In the genomic region with DNA sequence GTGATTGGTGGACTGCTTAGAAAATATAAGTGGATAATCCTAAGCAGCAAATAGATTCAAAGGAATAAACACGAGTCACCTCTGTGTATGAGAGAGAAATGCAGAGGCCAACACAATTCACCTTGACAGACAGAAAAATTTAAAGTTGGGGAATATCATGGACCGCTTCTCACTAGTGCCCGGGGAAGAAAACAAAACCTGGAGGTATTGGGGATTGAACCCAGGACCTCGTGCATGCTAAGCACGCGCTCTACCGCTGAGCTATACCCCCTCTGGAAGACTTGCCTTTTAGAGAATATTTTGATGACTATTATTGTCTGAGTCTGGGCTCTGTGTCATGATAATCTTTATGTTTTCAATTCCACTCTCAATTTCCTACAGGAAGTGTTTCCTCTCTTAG, we compare ENCODE assay signal across 8 cellular contexts.
DNase-seq lines count a peak whose midpoint lies in the region; ATAC-seq, FAIRE-seq and TF ChIP-seq lines count a peak whose summit lies in the region.

No MANE protein-coding gene starts in this region.

- dilution Hi-C loops in keratinocyte (cut with MboI; ENCODE audit: extremely low pct_ligation_motif_present, low sequenced_read_pairs), result no loop called here

- H3K79me2 ChIP-seq in keratinocyte (ENCODE audit: control insufficient read depth, insufficient read depth, low read length), result no peaks in the 10 kb centered on the region

- 1% methylated on average over 6 of the region's 7 CpGs for WGBS in HUES64

- no peaks in the 10 kb centered on the region for H3K4me1 Mint-ChIP-seq in T-helper 17 cell

- H3K9ac ChIP-seq in HUES64 (ENCODE audit: low read depth, low read length) (no peak overlapping the region), keratinocyte (ENCODE audit: control insufficient read depth, extremely low read depth, insufficient read depth, low read length) (no peak overlapping the region)

- intact Hi-C loops in head of caudate nucleus (cut with DNase I), result no loop called here

- no peak for TF ChIP-seq CTCF in keratinocyte (optimal IDR thresholded peaks at IDR 0.05 in 1 of 3, IDR thresholded peaks at IDR 0.05 in 1 of 3, conservative IDR thresholded peaks at IDR 0.05 in 1 of 3; ENCODE audit: extremely low read depth in 1 of 3, insufficient read depth in 2 of 3, low read length in 3 of 3)

- H3K36me3 Mint-ChIP-seq in T-helper 17 cell (ENCODE audit: low read depth), result peaks cover 2% of the 10 kb centered on the region

- peak; percentile 48 for DNase-seq in NCI-H82 (lab: John Stamatoyannopoulos, UW)
- DNase-seq in NCI-H82 treated with DMSO at 0.1 percent for 48 hours (lab: John Stamatoyannopoulos, UW; ENCODE audit: unreplicated experiment), result no peak
- DNase-seq in T-helper 17 cell, result no peak
- no peak for DNase-seq in keratinocyte (ENCODE audit: low read depth, low spot score)
- DNase-seq in head of caudate nucleus, result no peak
- DNase-seq in effector memory CD4-positive, alpha-beta T cell, result no peak
- DNase-seq in effector CD4-positive, alpha-beta T cell, result no peak

- H3K4me3 ChIP-seq in HUES64 (ENCODE audit: low read length), result peak overlapping the region; percentile 56
- peak overlapping the region in 2 of 3 experiments; percentile 24 to 32 for H3K4me3 ChIP-seq in keratinocyte (ENCODE audit: control insufficient read depth in 2 of 3, extremely low read depth in 1 of 3, insufficient read depth in 2 of 3, low read depth in 1 of 3, low read length in 3 of 3)
- H3K4me3 ChIP-seq in effector memory CD4-positive, alpha-beta T cell (ENCODE audit: insufficient read depth, low read depth, low read length, poor library complexity, severe bottlenecking), result no peak overlapping the region

- ATAC-seq in T-helper 17 cell, result no peak

- no peaks in the 10 kb centered on the region for H3K9me1 ChIP-seq in keratinocyte (ENCODE audit: control insufficient read depth, extremely low read depth, insufficient read depth, low read length)

- peaks cover 91% of the 10 kb centered on the region for H3K27me3 Mint-ChIP-seq in T-helper 17 cell

- peak overlapping the region; percentile 22 for H3K27ac Mint-ChIP-seq in T-helper 17 cell

- no peak overlapping the region for H3K4me3 Mint-ChIP-seq in T-helper 17 cell

- peaks cover 95% of the 10 kb centered on the region for H3K27me3 ChIP-seq in HUES64 (ENCODE audit: insufficient read depth, low read length)
- H3K27me3 ChIP-seq in keratinocyte (ENCODE audit: control insufficient read depth, extremely low read depth, insufficient read depth, low read length), result peaks cover 59% of the 10 kb centered on the region
- H3K27me3 ChIP-seq in effector memory CD4-positive, alpha-beta T cell (replicated peaks; ENCODE audit: control insufficient read depth, insufficient read depth, low read length, poor library complexity, severe bottlenecking), result peaks cover 65% of the 10 kb centered on the region

- H3K9me3 ChIP-seq in HUES64 (ENCODE audit: insufficient read depth, low read depth, low read length) (no peaks in the 10 kb centered on the region), T-helper 17 cell (ENCODE audit: control insufficient read depth, low read length, poor library complexity, severe bottlenecking) (peaks cover 16% of the 10 kb centered on the region), keratinocyte (ENCODE audit: control insufficient read depth, low read depth, low read length) (no peaks in the 10 kb centered on the region)
- H3K9me3 ChIP-seq in effector memory CD4-positive, alpha-beta T cell (ENCODE audit: control insufficient read depth, low read length), result no peaks in the 10 kb centered on the region

- H3K4me1 ChIP-seq in HUES64 (ENCODE audit: insufficient read depth, low read length) (peaks cover 35% of the 10 kb centered on the region), keratinocyte (ENCODE audit: control insufficient read depth, extremely low read depth, insufficient read depth, low read length) (peaks cover 26% of the 10 kb centered on the region)
- H3K4me1 ChIP-seq in effector memory CD4-positive, alpha-beta T cell (ENCODE audit: control insufficient read depth, insufficient read depth, low read length, poor library complexity, severe bottlenecking), result no peaks in the 10 kb centered on the region

- peak overlapping the region; percentile 82 for H3K4me2 ChIP-seq in keratinocyte (ENCODE audit: control insufficient read depth, extremely low read depth, insufficient read depth, low read depth, low read length)

- no peaks in the 10 kb centered on the region for H4K20me1 ChIP-seq in keratinocyte (ENCODE audit: control insufficient read depth, extremely low read depth, insufficient read depth, low read length)

- H3K36me3 ChIP-seq in HUES64 (ENCODE audit: insufficient read depth, low read length) (no peaks in the 10 kb centered on the region), keratinocyte (ENCODE audit: control insufficient read depth in 2 of 2, extremely low read depth in 1 of 2, insufficient read depth in 2 of 2, low read length in 2 of 2) (no peaks in the 10 kb centered on the region)
- no peaks in the 10 kb centered on the region for H3K36me3 ChIP-seq in effector memory CD4-positive, alpha-beta T cell (ENCODE audit: control insufficient read depth, insufficient read depth, low read length)

- H2AFZ ChIP-seq in keratinocyte (ENCODE audit: control insufficient read depth, low read length), result no peak overlapping the region

- H3K27ac ChIP-seq in HUES64 (ENCODE audit: low read depth, low read length), result no peak overlapping the region
- H3K27ac ChIP-seq in keratinocyte (ENCODE audit: control insufficient read depth, insufficient read depth, low read length), result no peak overlapping the region
- H3K27ac ChIP-seq in effector memory CD4-positive, alpha-beta T cell (ENCODE audit: insufficient read depth, low read length, poor library complexity, severe bottlenecking), result no peak overlapping the region

- no peak for FAIRE-seq in keratinocyte (lab: Jason Lieb, UNC)
